ENCODE assay signal across 9 cellular contexts in genomic region chr6:75600694-75601265, GRCh38. TPM values are rescaled to one million over a fixed set of nuclear protein-coding genes. Genes with fewer than 3 reads are reported as not detected.
DNase-seq lines count a peak whose midpoint lies in the region; ATAC-seq, FAIRE-seq and TF ChIP-seq lines count a peak whose summit lies in the region.
"Had no signal": no experiment of that assay in that cellular context is flagged by ENCODE, and none has a peak within 500 bp of the region (broad histone marks: within the 10 kb centered on the region; RNA-seq: fewer than 3 reads in every experiment).

No MANE protein-coding gene starts in this region.

- H3K4me1 ChIP-seq in thymus (ENCODE audit: control insufficient read depth, insufficient read depth, low read length) = peaks cover 10% of the 10 kb centered on the region

- no peaks in the 10 kb centered on the region for H3K27me3 ChIP-seq in thymus (ENCODE audit: control insufficient read depth, insufficient read depth)

- DNase-seq in activated T-cell treated with anti-CD3 and anti-CD28 coated beads, Interleukin-2, amount 50 U/mL, for 24 hours = no peak
- DNase-seq in activated T-cell treated with anti-CD3 and anti-CD28 coated beads, Interleukin-2, amount 50 U/mL, for 1 hour = no peak
- DNase-seq in activated B cell treated with CpG ODN at 0.5 μM for 24 hours (no peak), amygdala (lab: John Stamatoyannopoulos, UW) (no peak), SW 1271 (lab: John Stamatoyannopoulos, UW) (no peak)

- peak overlapping the region; percentile 97 for H3K4me3 ChIP-seq in thymus (ENCODE audit: low read length)

- peak; percentile 93 for FAIRE-seq in islet of Langerhans (lab: Jason Lieb, UNC)
- FAIRE-seq: colon had no signal

- no peaks in the 10 kb centered on the region for H3K27me3 Mint-ChIP-seq in activated T-cell treated with anti-CD3 and anti-CD28 coated beads, Interleukin-2, amount 50 U/mL, for 24 hours
- no peaks in the 10 kb centered on the region for H3K27me3 Mint-ChIP-seq in activated B cell treated with CpG ODN at 0.5 μM for 24 hours

- 75% methylated on average over 11 of the region's 11 CpGs for WGBS in thymus

- H3K27ac ChIP-seq in thymus (ENCODE audit: low read depth) = no peak overlapping the region

- peaks cover 35% of the 10 kb centered on the region for H3K36me3 Mint-ChIP-seq in activated T-cell treated with anti-CD3 and anti-CD28 coated beads, Interleukin-2, amount 50 U/mL, for 24 hours (ENCODE audit: low read depth)
- H3K36me3 Mint-ChIP-seq in activated B cell treated with CpG ODN at 0.5 μM for 24 hours (ENCODE audit: low read depth) = peaks cover 12% of the 10 kb centered on the region

- TF ChIP-seq CTCF in activated B cell treated with CpG ODN at 0.5 μM for 24 hours (IDR thresholded peaks at IDR 0.05) = no peak

- peaks cover 56% of the 10 kb centered on the region for H3K4me1 Mint-ChIP-seq in activated T-cell treated with anti-CD3 and anti-CD28 coated beads, Interleukin-2, amount 50 U/mL, for 24 hours (ENCODE audit: low read depth)
- peaks cover 64% of the 10 kb centered on the region for H3K4me1 Mint-ChIP-seq in activated B cell treated with CpG ODN at 0.5 μM for 24 hours

- peak overlapping the region; percentile 97 for H3K27ac Mint-ChIP-seq in activated T-cell treated with anti-CD3 and anti-CD28 coated beads, Interleukin-2, amount 50 U/mL, for 24 hours
- peak overlapping the region; percentile 86 for H3K27ac Mint-ChIP-seq in activated B cell treated with CpG ODN at 0.5 μM for 24 hours

- H3K9me3 Mint-ChIP-seq in activated T-cell treated with anti-CD3 and anti-CD28 coated beads, Interleukin-2, amount 50 U/mL, for 24 hours = no peaks in the 10 kb centered on the region
- H3K9me3 Mint-ChIP-seq in activated B cell treated with CpG ODN at 0.5 μM for 24 hours = no peaks in the 10 kb centered on the region

- H3K36me3 ChIP-seq in thymus (ENCODE audit: control insufficient read depth, insufficient read depth) = no peaks in the 10 kb centered on the region

- POLR2A ChIA-PET in activated B cell treated with CpG ODN at 0.5 μM for 24 hours (lab: Charles Lee) = interaction anchor here (1.0 to 3.1 kb wide), 3 partner anchors 12 to 357 kb away, joined by 4 to 38 read pairs (median 20); partner anchors contain the start of gene COX7A2

- CTCF ChIA-PET in activated B cell treated with CpG ODN at 0.5 μM for 24 hours (lab: Charles Lee) = no interaction called here

- peak overlapping the region; percentile 98 for H3K4me3 Mint-ChIP-seq in activated T-cell treated with anti-CD3 and anti-CD28 coated beads, Interleukin-2, amount 50 U/mL, for 24 hours
- peak overlapping the region; percentile 65 for H3K4me3 Mint-ChIP-seq in activated B cell treated with CpG ODN at 0.5 μM for 24 hours

- intact Hi-C loops in activated B cell treated with CpG ODN at 0.5 μM for 24 hours (cut with micrococcal nuclease) = loop anchor here (1.0 to 5.0 kb wide), 4 partner anchors 42 to 1946 kb away; partner anchors contain the start of genes MYO6 and TMEM30A

- ATAC-seq in activated B cell treated with CpG ODN at 0.5 μM for 24 hours (ENCODE audit: low read depth) (no peak), HG03139 (IDR thresholded peaks at IDR 0.05; ENCODE audit: unreplicated experiment) (no peak)

- H3K9me3 ChIP-seq in thymus (ENCODE audit: control insufficient read depth) = no peaks in the 10 kb centered on the region

RNA-seq across cellular contexts. Expression of gene SENP6, which starts 0.9 kb away (rescaled TPM):
- total RNA-seq in activated B cell treated with CpG ODN at 0.5 μM for 24 hours = 116 and 134 TPM in 2 replicates
- 91.4 TPM for polyA plus RNA-seq in thymus
